15 cellular contexts compared by ENCODE assay signal in the genomic region with DNA sequence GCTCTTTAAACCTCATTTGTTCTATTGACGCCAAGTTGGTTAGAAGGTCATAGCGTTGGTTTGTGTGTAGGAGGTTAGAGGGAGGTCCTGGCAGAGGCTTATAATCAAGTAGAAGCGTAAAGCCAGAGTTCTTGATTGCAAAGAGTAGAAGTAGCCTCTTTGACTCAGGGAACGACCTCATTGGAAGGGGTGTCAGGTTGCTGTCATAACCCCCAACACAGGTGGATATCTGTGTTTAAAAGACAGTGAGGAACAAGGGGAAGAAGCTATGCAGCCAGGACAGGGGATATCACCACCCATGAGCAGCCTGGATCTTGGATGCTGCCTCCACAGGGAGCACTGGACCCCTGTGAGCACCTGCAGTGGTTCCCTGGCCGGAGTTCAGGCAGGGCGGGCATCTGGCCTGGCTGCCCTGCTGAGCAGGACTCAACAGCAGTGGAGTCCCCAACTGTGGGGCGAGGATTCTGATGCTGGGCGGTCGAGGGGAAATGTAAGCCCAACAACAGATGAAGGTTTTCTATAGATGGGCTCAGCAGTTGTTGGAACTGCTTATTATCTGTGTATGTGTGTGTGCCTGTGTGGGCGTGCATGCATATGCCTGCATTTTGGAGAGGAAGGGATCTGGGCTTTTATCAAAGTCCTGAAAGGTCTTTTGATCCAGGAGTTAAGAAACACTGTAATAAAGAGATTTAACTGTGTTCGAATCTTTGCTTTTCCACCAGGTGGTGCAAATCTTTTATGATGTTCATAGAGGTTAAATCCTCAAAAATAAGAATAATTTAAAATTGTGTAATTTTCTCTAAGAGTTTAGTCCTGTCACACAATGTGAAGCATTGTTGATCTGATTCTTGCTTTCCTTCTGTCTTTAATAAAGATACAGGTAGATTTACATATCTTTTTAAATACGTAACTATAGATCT. TPM values are rescaled to one million over a fixed set of nuclear protein-coding genes. Genes with fewer than 3 reads are reported as not detected.
A peak's percentile ranks its signal among the peaks of the same experiment; 100 is the strongest.
DNase-seq lines count a peak whose midpoint lies in the region; ATAC-seq and TF ChIP-seq lines count a peak whose summit lies in the region.
"Had no signal": no experiment of that assay in that cellular context is flagged by ENCODE, and none has a peak within 500 bp of the region (broad histone marks: within the 10 kb centered on the region; RNA-seq: fewer than 3 reads in every experiment).

No MANE protein-coding gene starts in this region.

- H3K27ac Mint-ChIP-seq in activated T-cell treated with anti-CD3 and anti-CD28 coated beads, Interleukin-2, amount 50 U/mL, for 24 hours: peak overlapping the region; percentile 38
- H3K27ac Mint-ChIP-seq in chondrocyte (ENCODE audit: unreplicated experiment) (no peak overlapping the region), osteocyte (ENCODE audit: unreplicated experiment) (no peak overlapping the region)

- H3K27me3 ChIP-seq in prostate gland (replicated peaks; ENCODE audit: insufficient read depth): no peaks in the 10 kb centered on the region
- H3K27me3 ChIP-seq: gastroesophageal sphincter, SJSA1 had no signal

- TF ChIP-seq CTCF in chondrocyte (IDR thresholded peaks at IDR 0.05) (peak; percentile 59), osteocyte (IDR thresholded peaks at IDR 0.05) (peak; percentile 27), prostate gland (IDR thresholded peaks at IDR 0.05) (no peak)

- intact Hi-C loops in prostate gland (cut with DNase I): no loop called here

- 79% methylated on average over 12 of the region's 12 CpGs for WGBS in prostate gland

- no peaks in the 10 kb centered on the region for H3K36me3 ChIP-seq in prostate gland
- H3K36me3 ChIP-seq: gastroesophageal sphincter had no signal

- no peak for ATAC-seq in GM18873 (IDR thresholded peaks at IDR 0.05; ENCODE audit: low FRiP score, unreplicated experiment)
- ATAC-seq: activated naive CD4-positive, alpha-beta T cell treated with anti-CD3 and anti-CD28 coated beads, Interleukin-2, amount 50 U/mL, for 72 hours; gastroesophageal sphincter had no signal

- no peaks in the 10 kb centered on the region for H3K9me3 ChIP-seq in prostate gland
- H3K9me3 ChIP-seq: gastroesophageal sphincter, SJSA1 had no signal

- H3K27ac ChIP-seq in prostate gland: no peak overlapping the region
- H3K27ac ChIP-seq: gastroesophageal sphincter, parathyroid adenoma, SJSA1 had no signal

- no peak overlapping the region for H3K4me3 Mint-ChIP-seq in activated T-cell treated with anti-CD3 and anti-CD28 coated beads, Interleukin-2, amount 50 U/mL, for 24 hours
- no peak overlapping the region for H3K4me3 Mint-ChIP-seq in chondrocyte (ENCODE audit: unreplicated experiment)
- H3K4me3 Mint-ChIP-seq in osteocyte (ENCODE audit: unreplicated experiment): no peak overlapping the region

- H3K4me3 ChIP-seq in prostate gland: no peak overlapping the region
- H3K4me3 ChIP-seq: gastroesophageal sphincter, SJSA1 had no signal

- H3K9me3 Mint-ChIP-seq in activated T-cell treated with anti-CD3 and anti-CD28 coated beads, Interleukin-2, amount 50 U/mL, for 24 hours: peaks cover 4% of the 10 kb centered on the region
- H3K9me3 Mint-ChIP-seq in chondrocyte (ENCODE audit: low read depth) (no peaks in the 10 kb centered on the region), osteocyte (ENCODE audit: unreplicated experiment) (no peaks in the 10 kb centered on the region)

- no peak for TF ChIP-seq POLR2A in prostate gland (IDR thresholded peaks at IDR 0.05)

- DNase-seq in activated T-cell treated with anti-CD3 and anti-CD28 coated beads, Interleukin-2, amount 50 U/mL, for 24 hours: no peak
- no peak for DNase-seq in activated T-cell treated with anti-CD3 and anti-CD28 coated beads, Interleukin-2, amount 50 U/mL, for 48 hours
- DNase-seq in NCI-H2227 (lab: John Stamatoyannopoulos, UW; ENCODE audit: unreplicated experiment): peak; percentile 78
- no peak for DNase-seq in chondrocyte (ENCODE audit: low spot score)
- no peak for DNase-seq in osteocyte (ENCODE audit: extremely low spot score, unreplicated experiment)
- DNase-seq in AML-193 (lab: John Stamatoyannopoulos, UW): no peak
- DNase-seq in prostate gland (ENCODE audit: low spot score): no peak
- DNase-seq: HCEC 1CT; NK-92 treated with Interleukin-12 subunit alpha and Interleukin-12 subunit beta, amount 100 ng/mL, for 24 hours; substantia nigra had no signal

- no peaks in the 10 kb centered on the region for H3K27me3 Mint-ChIP-seq in activated T-cell treated with anti-CD3 and anti-CD28 coated beads, Interleukin-2, amount 50 U/mL, for 24 hours
- H3K27me3 Mint-ChIP-seq in chondrocyte (ENCODE audit: low read depth): no peaks in the 10 kb centered on the region
- no peaks in the 10 kb centered on the region for H3K27me3 Mint-ChIP-seq in osteocyte (ENCODE audit: unreplicated experiment)

- no peaks in the 10 kb centered on the region for H3K4me1 ChIP-seq in prostate gland (replicated peaks)
- H3K4me1 ChIP-seq: parathyroid adenoma had no signal

- peaks cover 68% of the 10 kb centered on the region for H3K4me1 Mint-ChIP-seq in activated T-cell treated with anti-CD3 and anti-CD28 coated beads, Interleukin-2, amount 50 U/mL, for 24 hours (ENCODE audit: low read depth)
- H3K4me1 Mint-ChIP-seq in chondrocyte (ENCODE audit: low read depth) (peaks cover 32% of the 10 kb centered on the region), osteocyte (ENCODE audit: unreplicated experiment) (peaks cover 4% of the 10 kb centered on the region)

- H3K36me3 Mint-ChIP-seq in activated T-cell treated with anti-CD3 and anti-CD28 coated beads, Interleukin-2, amount 50 U/mL, for 24 hours (ENCODE audit: low read depth): peaks cover 41% of the 10 kb centered on the region
- H3K36me3 Mint-ChIP-seq in chondrocyte (ENCODE audit: low read depth): peaks cover 12% of the 10 kb centered on the region
- peaks cover 2% of the 10 kb centered on the region for H3K36me3 Mint-ChIP-seq in osteocyte (ENCODE audit: unreplicated experiment)

RNA-seq across cellular contexts. Expression of gene HIVEP1, which starts 27.7 kb away (rescaled TPM):
- total RNA-seq in chondrocyte (34.2 to 49.7 TPM (median 44.6 TPM) in 3 replicates), osteocyte (23.0 and 27.8 TPM in 2 replicates), prostate gland (10 to 100 TPM; 35.2 to 38.0 TPM)

Comparison
In these comparisons a context has a peak if more than half of its experiments do, and no peak if none do; other contexts are left out.
1. CTCF ChIP-seq: peak in chondrocyte (single experiment) and osteocyte (single experiment); none in prostate gland (0 of 4).